25 cellular contexts compared by ENCODE assay signal in the genomic region with DNA sequence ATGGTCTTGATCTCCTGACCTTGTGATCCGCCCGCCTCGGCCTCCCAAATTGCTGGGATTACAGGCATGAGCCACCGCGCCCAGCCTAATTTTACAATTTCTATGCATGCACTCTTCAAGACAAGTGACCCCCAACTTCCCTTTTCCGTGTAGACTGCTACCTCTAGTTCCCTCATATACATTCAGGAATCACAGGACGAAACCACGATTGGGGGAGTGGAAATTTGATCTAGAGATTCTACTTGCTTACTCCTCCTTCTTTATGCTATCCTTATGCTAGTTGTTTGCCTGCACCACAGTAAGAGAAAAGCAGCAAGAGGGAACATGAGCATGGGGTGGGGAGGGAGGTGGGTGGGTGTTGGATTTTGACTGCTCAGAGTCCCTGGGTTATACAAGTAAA.
"Had no signal": no experiment of that assay in that cellular context is flagged by ENCODE, and none has a peak within 500 bp of the region (broad histone marks: within the 10 kb centered on the region; RNA-seq: fewer than 3 reads in every experiment).

No MANE protein-coding gene starts in this region.

- ATAC-seq: esophagus mucosa; gastroesophageal sphincter; heart left ventricle; left lobe of liver; natural killer cell; psoas muscle; right cardiac atrium; stimulated activated effector memory CD8-positive, alpha-beta T cell treated with anti-CD3 and anti-CD28 coated beads, Interleukin-12 subunit alpha, Interleukin-12 subunit beta, amount 100 ng/mL, for 72 hours; stimulated activated naive CD8-positive, alpha-beta T cell treated with anti-CD3 and anti-CD28 coated beads, Interleukin-15, Interleukin-2, amounts not matched to agents 100 U/mL and 50 U/mL, for 24 hours had no signal

- H3K27ac Mint-ChIP-seq: dendritic cell treated with granulocyte-macrophage colony-stimulating factor and Interleukin-4, amounts not matched to agents 40 ng/mL and 50 ng/mL, for 4 days; endodermal cell; memory B cell; stimulated activated effector memory CD8-positive, alpha-beta T cell treated with anti-CD3 and anti-CD28 coated beads, Interleukin-12 subunit alpha, Interleukin-12 subunit beta, amount 100 ng/mL, for 72 hours; type B pancreatic cell had no signal

- H3K4me3 Mint-ChIP-seq: dendritic cell treated with granulocyte-macrophage colony-stimulating factor and Interleukin-4, amounts not matched to agents 40 ng/mL and 50 ng/mL, for 4 days; endodermal cell; memory B cell; natural killer cell; stimulated activated effector memory CD8-positive, alpha-beta T cell treated with anti-CD3 and anti-CD28 coated beads, Interleukin-12 subunit alpha, Interleukin-12 subunit beta, amount 100 ng/mL, for 72 hours; type B pancreatic cell had no signal

- DNase-seq: effector CD8-positive, alpha-beta T cell; endodermal cell; foreskin fibroblast; heart left ventricle; kidney; natural killer cell; occipital lobe; ovary; posterior cingulate gyrus; psoas muscle; right cardiac atrium; sigmoid colon; stimulated activated CD4-positive, alpha-beta T cell treated with anti-CD3 and anti-CD28 coated beads, Interleukin-2, amount 100 ng/mL, for 24 hours; stimulated activated CD4-positive, alpha-beta T cell treated with anti-CD3 and anti-CD28 coated beads, Interleukin-4, amount 100 ng/mL, for 24 hours; stimulated activated naive CD8-positive, alpha-beta T cell treated with anti-CD3 and anti-CD28 coated beads, Interleukin-15, Interleukin-2, amounts not matched to agents 100 U/mL and 50 U/mL, for 24 hours; substantia nigra; testis; tibial artery had no signal

- H3K4me1 Mint-ChIP-seq: endodermal cell; memory B cell; stimulated activated effector memory CD8-positive, alpha-beta T cell treated with anti-CD3 and anti-CD28 coated beads, Interleukin-12 subunit alpha, Interleukin-12 subunit beta, amount 100 ng/mL, for 72 hours had no signal

- H3K27me3 Mint-ChIP-seq: dendritic cell treated with granulocyte-macrophage colony-stimulating factor and Interleukin-4, amounts not matched to agents 40 ng/mL and 50 ng/mL, for 4 days; memory B cell; type B pancreatic cell had no signal

- H3K9me3 Mint-ChIP-seq: dendritic cell treated with granulocyte-macrophage colony-stimulating factor and Interleukin-4, amounts not matched to agents 40 ng/mL and 50 ng/mL, for 4 days; endodermal cell; memory B cell; natural killer cell; stimulated activated effector memory CD8-positive, alpha-beta T cell treated with anti-CD3 and anti-CD28 coated beads, Interleukin-12 subunit alpha, Interleukin-12 subunit beta, amount 100 ng/mL, for 72 hours; type B pancreatic cell had no signal
